ENCODE assay signal across 35 cellular contexts in the genomic region with DNA sequence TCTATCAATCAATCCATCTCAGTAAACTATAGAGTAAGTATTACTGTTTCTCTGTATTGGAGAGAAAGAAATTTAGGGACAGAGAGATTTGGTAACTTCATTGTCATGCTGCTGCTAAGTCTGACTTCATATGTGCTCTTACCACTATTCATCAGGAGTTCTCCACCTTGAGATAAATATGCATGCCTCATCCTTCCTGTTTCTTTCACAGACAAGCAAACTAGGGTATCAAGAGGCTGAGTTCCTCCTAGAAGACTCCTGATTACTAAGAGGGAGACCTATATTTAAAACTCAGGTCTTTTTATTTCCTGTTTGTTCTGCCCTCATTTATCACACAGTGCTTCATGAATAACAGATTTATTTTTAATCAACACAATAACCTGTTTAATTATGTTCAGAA. TPM values are rescaled to one million over a fixed set of nuclear protein-coding genes. Genes with fewer than 3 reads are reported as not detected.
"Had no signal": no experiment of that assay in that cellular context is flagged by ENCODE, and none has a peak within 500 bp of the region (broad histone marks: within the 10 kb centered on the region; RNA-seq: fewer than 3 reads in every experiment).

No MANE protein-coding gene starts in this region.

- H3K27ac ChIP-seq: brain microvascular endothelial cell, colonic mucosa, epithelial cell of prostate, esophagus squamous epithelium, gastroesophageal sphincter, heart right ventricle, WERI-Rb-1 had no signal

- H3K4me3 ChIP-seq: colonic mucosa, esophagus squamous epithelium, gastroesophageal sphincter, heart right ventricle had no signal

- DNase-seq: activated B cell treated with CpG ODN at 0.5 μM for 24 hours; activated CD4-positive, alpha-beta T cell treated with anti-CD3 and anti-CD28 coated beads for 48 hours; activated CD4-positive, alpha-beta T cell treated with anti-CD3 and anti-CD28 coated beads, Interleukin-2, amount 50 U/mL, for 1 hour; activated CD4-positive, alpha-beta T cell treated with anti-CD3 and anti-CD28 coated beads, Interleukin-2, amount 50 U/mL, for 48 hours; activated CD8-positive, alpha-beta memory T cell treated with anti-CD3 and anti-CD28 coated beads for 24 hours; activated CD8-positive, alpha-beta T cell treated with anti-CD3 and anti-CD28 coated beads for 36 hours; activated effector memory CD4-positive, alpha-beta T cell treated with Interleukin-2 at 50 U/mL for 16 hours; activated gamma-delta T cell treated with Interleukin-2 at 50 U/mL for 16 hours; activated naive CD4-positive, alpha-beta T cell treated with anti-CD3 and anti-CD28 coated beads, Interleukin-2, amount 50 U/mL, for 16 hours; activated naive CD4-positive, alpha-beta T cell treated with Interleukin-2 at 50 U/mL for 16 hours; activated T-cell treated with anti-CD3 and anti-CD28 coated beads, Interleukin-2, amount 50 U/mL, for 4 hours; amniotic stem cell; anterior cingulate cortex; brain microvascular endothelial cell; colonic mucosa; effector CD8-positive, alpha-beta T cell; esophagus squamous epithelium; foreskin melanocyte; heart right ventricle; T-helper 17 cell; T1000; WERI-Rb-1 had no signal

- H3K4me1 ChIP-seq: colonic mucosa, esophagus squamous epithelium, heart right ventricle had no signal

- H3K27me3 ChIP-seq: brain microvascular endothelial cell, colonic mucosa, esophagus squamous epithelium, heart right ventricle had no signal

- H3K36me3 ChIP-seq: brain microvascular endothelial cell, colonic mucosa, esophagus squamous epithelium, gastroesophageal sphincter, heart right ventricle, WERI-Rb-1 had no signal

RNA-seq across cellular contexts. Expression of gene RIT2, which starts 34.1 kb away (rescaled TPM):
- total RNA-seq: activated B cell treated with CpG ODN at 0.5 μM for 24 hours; activated CD8-positive, alpha-beta T cell treated with anti-CD3 and anti-CD28 coated beads for 36 hours; activated T-cell treated with anti-CD3 and anti-CD28 coated beads, Interleukin-2, amount 50 U/mL, for 4 hours; activated T-helper 17 cell treated with anti-CD3 and anti-CD28 coated beads, Interleukin-2, amount 50 U/mL, for 72 hours; astrocyte; bronchial epithelial cell; cardiac septum; colonic mucosa; dermis microvascular lymphatic vessel endothelial cell; endothelial cell of umbilical vein; esophagus squamous epithelium; fibroblast of lung; fibroblast of villous mesenchyme; gastroesophageal sphincter; glomerular endothelial cell; heart right ventricle; T-helper 17 cell had no signal
- polyA plus RNA-seq: adipose tissue, endothelial cell of umbilical vein, esophagus, fibroblast of lung, heart right ventricle had no signal
